8 cellular contexts compared by ENCODE assay signal in genomic region chr1:210328746-210329488, GRCh38. TPM values are rescaled to one million over a fixed set of nuclear protein-coding genes. Genes with fewer than 3 reads are reported as not detected.
DNase-seq lines count a peak whose midpoint lies in the region; ATAC-seq and TF ChIP-seq lines count a peak whose summit lies in the region.

Gene HHAT, plus strand, starts transcription at chr1:210328902. Its CDS starts 20,074 bp downstream, at chr1:210348976.

- H3K27ac ChIP-seq in HUES6 (ENCODE audit: low read depth, low read length), result no peak within 1 kb of the TSS
- peak within 1 kb of the TSS; percentile 81 for H3K27ac ChIP-seq in Panc1 (ENCODE audit: low read length)
- peak within 1 kb of the TSS; percentile 37 for H3K27ac ChIP-seq in neural cell (ENCODE audit: low read length)

- TF ChIP-seq EP300 in neural cell (conservative IDR thresholded peaks at IDR 0.05; ENCODE audit: poor library complexity, severe bottlenecking), result no peak

- peak within 1 kb of the TSS; percentile 94 for H2AFZ ChIP-seq in neural cell (ENCODE audit: low read depth, low read length)

- H3K9me3 ChIP-seq in HUES6 (ENCODE audit: control insufficient read depth, insufficient read depth, low read depth, low read length) (no peaks in the 10 kb centered on the region), Panc1 (ENCODE audit: control insufficient read depth, insufficient read depth, low read depth, low read length) (no peaks in the 10 kb centered on the region), neural cell (ENCODE audit: low read length) (no peaks in the 10 kb centered on the region)

- no peaks in the 10 kb centered on the region for H4K20me1 ChIP-seq in neural cell (ENCODE audit: insufficient read depth)

- in situ Hi-C loops in Panc1 (cut with HindIII; ENCODE audit: low pct_unique_long_range_greater_than_20kb, low sequenced_read_pairs), result no loop called here

- peak within 1 kb of the TSS; percentile 96 for H3K4me3 ChIP-seq in HUES6 (ENCODE audit: low read depth, low read length)
- H3K4me3 ChIP-seq in Panc1 (ENCODE audit: low read depth in 2 of 2, low read length in 2 of 2), result peak within 1 kb of the TSS; percentile 75 to 90
- H3K4me3 ChIP-seq in foreskin fibroblast (ENCODE audit: low read depth in 1 of 2, low read length in 2 of 2), result peak within 1 kb of the TSS; percentile 67 to 74
- H3K4me3 ChIP-seq in neural cell (ENCODE audit: low read length), result peak within 1 kb of the TSS; percentile 89

- H3K9ac ChIP-seq in HUES6 (ENCODE audit: low read length) (peak within 1 kb of the TSS; percentile 88), neural cell (ENCODE audit: low read length) (peak within 1 kb of the TSS; percentile 69)

- H3K79me2 ChIP-seq in neural cell (replicated peaks; ENCODE audit: insufficient read depth, low read length), result no peaks in the 10 kb centered on the region

- H3F3A ChIP-seq in neural cell (ENCODE audit: insufficient read depth, low read length, poor library complexity, severe bottlenecking), result no peaks in the 10 kb centered on the region

- H3K9me2 ChIP-seq in neural cell (ENCODE audit: insufficient read depth, low read length), result no peaks in the 10 kb centered on the region

- POLR2A ChIA-PET in Panc1 (lab: Charles Lee), result no interaction called here

- intact Hi-C loops in Panc1 (cut with micrococcal nuclease; ENCODE audit: unreplicated experiment), result no loop called here

- DNase-seq in DMS153 treated with DMSO at 0.1 percent for 48 hours (lab: John Stamatoyannopoulos, UW; ENCODE audit: unreplicated experiment) (peak; percentile 62), Panc1 (ENCODE audit: low read depth, low spot score) (no peak), activated gamma-delta T cell (lab: John Stamatoyannopoulos, UW) (peak; percentile 48), foreskin fibroblast (peak; percentile 82 to 94), superior temporal gyrus (ENCODE audit: extremely low spot score) (peak; percentile 67)

- no peak for TF ChIP-seq RAD21 in neural cell (conservative IDR thresholded peaks at IDR 0.05)

- H3K27me3 ChIP-seq in HUES6 (ENCODE audit: control insufficient read depth, insufficient read depth, low read length) (peaks cover 75% of the 10 kb centered on the region), Panc1 (ENCODE audit: control insufficient read depth, insufficient read depth, low read length) (no peaks in the 10 kb centered on the region), neural cell (ENCODE audit: insufficient read depth, low read depth, low read length) (no peaks in the 10 kb centered on the region)

- peak within 1 kb of the TSS; percentile 47 for H3K4me2 ChIP-seq in neural cell (ENCODE audit: low read length)

- no peaks in the 10 kb centered on the region for H3K36me3 ChIP-seq in HUES6 (ENCODE audit: control insufficient read depth, insufficient read depth, low read length)
- H3K36me3 ChIP-seq in Panc1 (ENCODE audit: control insufficient read depth, insufficient read depth, low read length), result no peaks in the 10 kb centered on the region
- H3K36me3 ChIP-seq in neural cell (ENCODE audit: insufficient read depth, low read length), result no peaks in the 10 kb centered on the region

- TF ChIP-seq CTCF in Panc1 (IDR thresholded peaks at IDR 0.05) (peak; percentile 36; the same call in 1 of the 2 replicates), foreskin fibroblast (IDR thresholded peaks at IDR 0.05; ENCODE audit: low read depth, low read length) (no peak), neural cell (IDR thresholded peaks at IDR 0.05; ENCODE audit: poor library complexity, severe bottlenecking) (peak; percentile 50)

- CTCF ChIA-PET in Panc1 (lab: Charles Lee), result no interaction called here

- no TSS peak for BruUV-seq in Panc1 (replicated peaks; lab: Mats Ljungman, UMichigan)

- ATAC-seq in GM21447 (IDR thresholded peaks at IDR 0.05; ENCODE audit: unreplicated experiment), result peak; percentile 47
- peak; percentile 96 for ATAC-seq in Panc1

- H3K4me1 ChIP-seq in HUES6 (ENCODE audit: control insufficient read depth, insufficient read depth, low read length) (peaks cover 8% of the 10 kb centered on the region; the same call in 1 of the 2 replicates), Panc1 (ENCODE audit: control insufficient read depth, insufficient read depth, low read length) (no peaks in the 10 kb centered on the region)

TF ChIP-seq in neural cell, 6 proteins besides CTCF, POLR2A, EP300 and RAD21:
- peak; percentile 9 for TF ChIP-seq POLR2AphosphoS5 (IDR thresholded peaks at IDR 0.05)
- peak; percentile 48 for TF ChIP-seq MXI1 (conservative IDR thresholded peaks at IDR 0.05; ENCODE audit: poor library complexity, severe bottlenecking)
- no peak for TF ChIP-seq TAF1 (IDR thresholded peaks at IDR 0.05; ENCODE audit: low read depth)
- TF ChIP-seq SMC3 (conservative IDR thresholded peaks at IDR 0.05; ENCODE audit: poor library complexity), result peak; percentile 38
- no peak for TF ChIP-seq REST (IDR thresholded peaks at IDR 0.05; ENCODE audit: borderline replicate concordance)
TF ChIP-seq in neural cell: peak in this region for 3.

RNA-seq across cellular contexts. Expression of gene HHAT, which starts in this region (rescaled TPM):
- 2.3 TPM for total RNA-seq in Panc1 (2021; ENCODE audit: unreplicated experiment)
- 2.4 TPM for polyA plus RNA-seq in Panc1 (2012; ENCODE audit: insufficient read length)
- polyA plus RNA-seq in neural cell, result 4.4 and 5.3 TPM in 2 replicates
- 8.6 and 8.8 TPM in 2 replicates for polyA minus RNA-seq in neural cell
